In genomic region chr3:46690798-46691197, GRCh38 we compare ENCODE assay signal across 18 cellular contexts. TPM values are rescaled to one million over a fixed set of nuclear protein-coding genes. Genes with fewer than 3 reads are reported as not detected.
DNase-seq lines count a peak whose midpoint lies in the region; ATAC-seq and TF ChIP-seq lines count a peak whose summit lies in the region.
"Had no signal": no experiment of that assay in that cellular context is flagged by ENCODE, and none has a peak within 500 bp of the region (broad histone marks: within the 10 kb centered on the region; RNA-seq: fewer than 3 reads in every experiment).

No MANE protein-coding gene starts in this region.

- peaks cover 0 to 15% of the 10 kb centered on the region in 2 donors for H3K36me3 ChIP-seq in lung (ENCODE audit: control insufficient read depth in 2 of 2, insufficient read depth in 2 of 2, low read length in 2 of 2)
- H3K36me3 ChIP-seq in vagina = no peaks in the 10 kb centered on the region

- H3K36me3 Mint-ChIP-seq in activated naive CD4-positive, alpha-beta T cell treated with anti-CD3 and anti-CD28 coated beads, Interleukin-2, amount 10 ng/mL, durations not matched to agents 7 days and 5 days = peaks cover 5% of the 10 kb centered on the region
- H3K36me3 Mint-ChIP-seq in activated naive CD4-positive, alpha-beta T cell treated with anti-CD3 and anti-CD28 coated beads, Interleukin-2, amount 50 U/mL, for 72 hours = no peaks in the 10 kb centered on the region
- no peaks in the 10 kb centered on the region for H3K36me3 Mint-ChIP-seq in stimulated activated memory B cell treated with anti-CD40 and anti-IgM and Interleukin-4, amounts not matched to agents 10 μg/mL and 1 μg/mL and 100 μg/mL, for 72 hours
- H3K36me3 Mint-ChIP-seq: T-cell had no signal

- H3K9me3 Mint-ChIP-seq in activated naive CD4-positive, alpha-beta T cell treated with anti-CD3 and anti-CD28 coated beads, Interleukin-2, amount 10 ng/mL, durations not matched to agents 7 days and 5 days = no peaks in the 10 kb centered on the region
- H3K9me3 Mint-ChIP-seq in activated naive CD4-positive, alpha-beta T cell treated with anti-CD3 and anti-CD28 coated beads, Interleukin-2, amount 50 U/mL, for 72 hours = no peaks in the 10 kb centered on the region
- no peaks in the 10 kb centered on the region for H3K9me3 Mint-ChIP-seq in stimulated activated memory B cell treated with anti-CD40 and anti-IgM and Interleukin-4, amounts not matched to agents 10 μg/mL and 1 μg/mL and 100 μg/mL, for 72 hours
- H3K9me3 Mint-ChIP-seq: activated CD4-positive, alpha-beta T cell treated with anti-CD3 and anti-CD28 coated beads, Interleukin-2, amount 10 ng/mL, durations not matched to agents 24 days and 14 days; activated T-helper 17 cell treated with anti-CD3 and anti-CD28 coated beads, Interleukin-2, amount 50 U/mL, for 72 hours; H9; T-cell had no signal

- no peak for ATAC-seq in activated naive CD4-positive, alpha-beta T cell treated with anti-CD3 and anti-CD28 coated beads, Interleukin-2, amount 50 U/mL, for 72 hours
- no peak for ATAC-seq in lung (ENCODE audit: insufficient read depth, low FRiP score)
- no peak for ATAC-seq in stimulated activated memory B cell treated with anti-CD40 and anti-IgM and Interleukin-4, amounts not matched to agents 10 μg/mL and 1 μg/mL and 100 μg/mL, for 72 hours
- no peak for ATAC-seq in HG03378 (IDR thresholded peaks at IDR 0.05; ENCODE audit: unreplicated experiment)
- ATAC-seq in HG02623 (IDR thresholded peaks at IDR 0.05; ENCODE audit: unreplicated experiment) = no peak
- ATAC-seq: activated T-helper 17 cell treated with anti-CD3 and anti-CD28 coated beads, Interleukin-2, amount 50 U/mL, for 72 hours; T-cell had no signal

- H3K9me3 ChIP-seq in lung (ENCODE audit: control insufficient read depth in 2 of 2, insufficient read depth in 1 of 2, low read length in 1 of 2) (no peaks in the 10 kb centered on the region), vagina (no peaks in the 10 kb centered on the region)

- no peak for TF ChIP-seq POLR2A in vagina (IDR thresholded peaks at IDR 0.05)

- CTCF ChIA-PET in activated naive CD4-positive, alpha-beta T cell treated with anti-CD3 and anti-CD28 coated beads, Interleukin-2, amount 10 ng/mL, durations not matched to agents 7 days and 5 days (lab: Charles Lee) = interaction anchor here (3.0 kb wide), 1 partner anchor 202 kb away, joined by 12 read pairs; no protein-coding TSS in a partner anchor

- TF ChIP-seq CTCF in lung (IDR thresholded peaks at IDR 0.05; ENCODE audit: control extremely low read depth, extremely low read depth) (no peak), vagina (IDR thresholded peaks at IDR 0.05) (no peak)

- no peak overlapping the region for H3K4me3 Mint-ChIP-seq in activated naive CD4-positive, alpha-beta T cell treated with anti-CD3 and anti-CD28 coated beads, Interleukin-2, amount 10 ng/mL, durations not matched to agents 7 days and 5 days
- no peak overlapping the region for H3K4me3 Mint-ChIP-seq in stimulated activated memory B cell treated with anti-CD40 and anti-IgM and Interleukin-4, amounts not matched to agents 10 μg/mL and 1 μg/mL and 100 μg/mL, for 72 hours
- H3K4me3 Mint-ChIP-seq: activated CD4-positive, alpha-beta T cell treated with anti-CD3 and anti-CD28 coated beads, Interleukin-2, amount 10 ng/mL, durations not matched to agents 24 days and 14 days; activated T-helper 17 cell treated with anti-CD3 and anti-CD28 coated beads, Interleukin-2, amount 50 U/mL, for 72 hours had no signal

- intact Hi-C loops in vagina (cut with DNase I) = no loop called here

- H3K4me1 ChIP-seq in lung (ENCODE audit: control insufficient read depth in 2 of 2, insufficient read depth in 2 of 2, low read length in 2 of 2) = peaks cover 7 to 48% of the 10 kb centered on the region in 2 donors
- peaks cover 57% of the 10 kb centered on the region for H3K4me1 ChIP-seq in vagina

- H3K27ac ChIP-seq in lung (ENCODE audit: low read depth in 1 of 2, low read length in 1 of 2) = peak overlapping the region; percentile 17 to 86
- H3K27ac ChIP-seq in vagina = peak overlapping the region; percentile 14

- no peak overlapping the region for H3K4me3 ChIP-seq in lung
- no peak overlapping the region for H3K4me3 ChIP-seq in vagina

- H3K27me3 ChIP-seq in lung (ENCODE audit: control insufficient read depth, insufficient read depth) = no peaks in the 10 kb centered on the region
- H3K27me3 ChIP-seq in vagina = no peaks in the 10 kb centered on the region

- peaks cover 28% of the 10 kb centered on the region for H3K27me3 Mint-ChIP-seq in activated naive CD4-positive, alpha-beta T cell treated with anti-CD3 and anti-CD28 coated beads, Interleukin-2, amount 10 ng/mL, durations not matched to agents 7 days and 5 days
- peaks cover 52% of the 10 kb centered on the region for H3K27me3 Mint-ChIP-seq in stimulated activated memory B cell treated with anti-CD40 and anti-IgM and Interleukin-4, amounts not matched to agents 10 μg/mL and 1 μg/mL and 100 μg/mL, for 72 hours
- H3K27me3 Mint-ChIP-seq: activated T-helper 17 cell treated with anti-CD3 and anti-CD28 coated beads, Interleukin-2, amount 50 U/mL, for 72 hours; T-cell had no signal

- H3K27ac Mint-ChIP-seq in activated naive CD4-positive, alpha-beta T cell treated with anti-CD3 and anti-CD28 coated beads, Interleukin-2, amount 10 ng/mL, durations not matched to agents 7 days and 5 days = peak overlapping the region; percentile 11
- H3K27ac Mint-ChIP-seq in activated naive CD4-positive, alpha-beta T cell treated with anti-CD3 and anti-CD28 coated beads, Interleukin-2, amount 50 U/mL, for 72 hours = no peak overlapping the region
- H3K27ac Mint-ChIP-seq in stimulated activated memory B cell treated with anti-CD40 and anti-IgM and Interleukin-4, amounts not matched to agents 10 μg/mL and 1 μg/mL and 100 μg/mL, for 72 hours = no peak overlapping the region
- H3K27ac Mint-ChIP-seq: activated CD4-positive, alpha-beta T cell treated with anti-CD3 and anti-CD28 coated beads, Interleukin-2, amount 10 ng/mL, durations not matched to agents 24 days and 14 days; activated T-helper 17 cell treated with anti-CD3 and anti-CD28 coated beads, Interleukin-2, amount 50 U/mL, for 72 hours; H9 had no signal

- H3K4me1 Mint-ChIP-seq in activated naive CD4-positive, alpha-beta T cell treated with anti-CD3 and anti-CD28 coated beads, Interleukin-2, amount 10 ng/mL, durations not matched to agents 7 days and 5 days = peaks cover 56% of the 10 kb centered on the region
- H3K4me1 Mint-ChIP-seq in stimulated activated memory B cell treated with anti-CD40 and anti-IgM and Interleukin-4, amounts not matched to agents 10 μg/mL and 1 μg/mL and 100 μg/mL, for 72 hours = peaks cover 36% of the 10 kb centered on the region

- peak; percentile 34 for DNase-seq in activated naive CD4-positive, alpha-beta T cell treated with anti-CD3 and anti-CD28 coated beads, Interleukin-2, amount 10 ng/mL, durations not matched to agents 7 days and 5 days
- no peak for DNase-seq in activated naive CD4-positive, alpha-beta T cell treated with anti-CD3 and anti-CD28 coated beads, Interleukin-2, amount 50 U/mL, for 72 hours (ENCODE audit: low spot score in 2 of 2)
- DNase-seq in dermis blood vessel endothelial cell (peak; percentile 36), lung (ENCODE audit: low spot score) (peak; percentile 71), vagina (ENCODE audit: extremely low spot score in 2 of 2) (no peak)
- DNase-seq: activated CD4-positive, alpha-beta T cell treated with anti-CD3 and anti-CD28 coated beads, Interleukin-2, amount 10 ng/mL, durations not matched to agents 24 days and 14 days; H9; IMR-90; NCI-H187; retina; substantia nigra; T-cell had no signal

- WGBS in lung, 2 donors = 35 to 43% methylated on average over 5 of the region's 5 CpGs

RNA-seq across cellular contexts. Expression of gene ALS2CL, which starts 2.7 kb away (rescaled TPM):
- total RNA-seq in activated naive CD4-positive, alpha-beta T cell treated with anti-CD3 and anti-CD28 coated beads, Interleukin-2, amount 50 U/mL, for 72 hours = 1 to 10 TPM; 2.0 to 8.1 TPM
- total RNA-seq in dermis blood vessel endothelial cell (7.5 and 8.5 TPM in 2 replicates), lung (10 to 100 TPM; 44.2 to 53.6 TPM), vagina (134 TPM)
- 10 to 100 TPM; 23.6 to 58.5 TPM for polyA plus RNA-seq in lung

RNA-seq across cellular contexts. Expression of gene TMIE, which starts 10.4 kb away (rescaled TPM):
- total RNA-seq in activated naive CD4-positive, alpha-beta T cell treated with anti-CD3 and anti-CD28 coated beads, Interleukin-2, amount 50 U/mL, for 72 hours = 1 to 10 TPM in 1 of 2 donors, under 1 TPM in 1; 0.84 to 1.0 TPM
- total RNA-seq in dermis blood vessel endothelial cell = 0.17 TPM in 1 of 2 replicates, not detected in the other
- total RNA-seq in lung = under 1 TPM; 0.52 to 0.63 TPM
- under 1 TPM; 0.32 to 0.71 TPM for polyA plus RNA-seq in lung
- total RNA-seq in vagina = 0.74 TPM
- total RNA-seq: A673; activated CD4-positive, alpha-beta T cell treated with anti-CD3 and anti-CD28 coated beads, Interleukin-2, amount 10 ng/mL, durations not matched to agents 24 days and 14 days; IMR-90 had no signal

RNA-seq across cellular contexts. Expression of gene PRSS50, which starts 26.9 kb away (rescaled TPM):
- not detected for total RNA-seq in activated naive CD4-positive, alpha-beta T cell treated with anti-CD3 and anti-CD28 coated beads, Interleukin-2, amount 50 U/mL, for 72 hours
- total RNA-seq in dermis blood vessel endothelial cell (not detected in 2 replicates), lung (1 to 10 TPM in 1 of 2 donors, under 1 TPM in 1; 0.46 to 2.2 TPM), vagina (not detected)
- under 1 TPM; 0.08 to 0.16 TPM for polyA plus RNA-seq in lung
- total RNA-seq: A673; activated CD4-positive, alpha-beta T cell treated with anti-CD3 and anti-CD28 coated beads, Interleukin-2, amount 10 ng/mL, durations not matched to agents 24 days and 14 days; IMR-90; mononuclear cell; T-cell had no signal
- polyA plus RNA-seq: IMR-90 had no signal

Comparison
In these comparisons a context has a peak if more than half of its experiments do, and no peak if none do; other contexts are left out.
1. DNase-seq: peak in activated naive CD4-positive, alpha-beta T cell treated with anti-CD3 and anti-CD28 coated beads, Interleukin-2, amount 10 ng/mL, durations not matched to agents 7 days and 5 days (single experiment), dermis blood vessel endothelial cell (single experiment) and lung (single experiment); none in activated naive CD4-positive, alpha-beta T cell treated with anti-CD3 and anti-CD28 coated beads, Interleukin-2, amount 50 U/mL, for 72 hours (0 of 2) and vagina (0 of 2).